In the genomic region with DNA sequence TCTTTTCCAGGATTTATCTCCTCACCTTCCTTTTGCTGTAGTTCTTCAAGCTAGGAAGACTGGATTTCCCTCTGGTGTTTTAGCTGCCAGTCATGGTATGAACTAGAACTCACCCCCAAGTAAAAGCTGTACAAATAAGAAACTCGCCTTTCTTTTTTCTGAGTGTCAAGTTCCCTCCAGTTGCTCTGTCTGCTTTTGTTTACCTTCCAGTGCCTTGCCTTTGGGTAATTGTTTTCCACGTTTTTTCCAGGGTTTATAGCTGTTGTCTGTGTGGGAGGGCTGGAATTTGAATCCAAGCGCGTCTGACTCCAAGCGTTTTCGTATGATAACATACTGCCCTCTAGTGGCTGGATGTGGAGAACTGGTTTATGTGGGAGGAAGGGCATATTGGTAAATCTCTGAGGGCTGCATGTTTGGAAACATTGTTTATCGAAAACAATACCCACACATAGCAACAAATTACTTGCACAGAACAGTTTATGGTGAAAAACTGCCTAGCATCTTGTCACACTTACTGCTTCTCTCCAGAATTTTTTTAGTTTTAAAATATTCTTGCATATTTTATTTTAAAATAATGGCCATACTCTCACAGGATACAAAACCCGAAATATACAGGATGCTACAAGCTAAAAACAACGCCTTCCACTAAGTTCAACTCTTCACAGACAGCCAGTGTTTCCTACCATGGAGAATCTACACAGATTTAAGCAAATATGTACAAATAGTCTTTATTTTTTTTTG, we compare ENCODE assay signal across 8 cellular contexts. TPM values are rescaled to one million over a fixed set of nuclear protein-coding genes. Genes with fewer than 3 reads are reported as not detected.
DNase-seq lines count a peak whose midpoint lies in the region; ATAC-seq and TF ChIP-seq lines count a peak whose summit lies in the region.

No MANE protein-coding gene starts in this region.

- H3K27ac ChIP-seq in KMS-11 (no peak overlapping the region), PC-3 (ENCODE audit: low read length) (peak overlapping the region; percentile 42), neural progenitor cell (no peak overlapping the region)

- no TSS peak for BruUV-seq in PC-3 (replicated peaks; lab: Mats Ljungman, UMichigan)

- peak; percentile 81 for DNase-seq in Daoy (ENCODE audit: low read depth)
- DNase-seq in PC-3, result peak; percentile 99
- peak; percentile 84 for DNase-seq in fibroblast of the conjunctiva (ENCODE audit: low read depth)
- peak; percentile 95 for DNase-seq in neural progenitor cell (ENCODE audit: low spot score)

- no peaks in the 10 kb centered on the region for H4K20me1 ChIP-seq in KMS-11 (ENCODE audit: insufficient read depth)
- no peaks in the 10 kb centered on the region for H4K20me1 ChIP-seq in PC-3 (ENCODE audit: low read length)
- H4K20me1 ChIP-seq in neural progenitor cell (ENCODE audit: low read depth), result no peaks in the 10 kb centered on the region

- H3K27me3 ChIP-seq in KMS-11 (ENCODE audit: insufficient read depth, low read depth) (no peaks in the 10 kb centered on the region), PC-3 (ENCODE audit: low read length) (no peaks in the 10 kb centered on the region), neural progenitor cell (no peaks in the 10 kb centered on the region)

- peak overlapping the region; percentile 67 for H3K4me3 Mint-ChIP-seq in activated T-helper 17 cell treated with anti-CD3 and anti-CD28 coated beads, Interleukin-2, amount 50 U/mL, for 72 hours
- peak overlapping the region; percentile 59 for H3K4me3 Mint-ChIP-seq in neural progenitor cell

- no peak overlapping the region for H3K4me3 ChIP-seq in KMS-11 (IDR thresholded peaks at IDR 0.05; ENCODE audit: insufficient read depth, low read depth, low read length)
- H3K4me3 ChIP-seq in PC-3 (ENCODE audit: low read length), result peak overlapping the region; percentile 31
- H3K4me3 ChIP-seq in neural progenitor cell, result no peak overlapping the region

- no peaks in the 10 kb centered on the region for H3F3A ChIP-seq in PC-3 (ENCODE audit: low read length, unreplicated experiment)
- H3F3A ChIP-seq in neural progenitor cell (ENCODE audit: low read depth), result peaks cover 15% of the 10 kb centered on the region

- H3K9me3 ChIP-seq in PC-3 (ENCODE audit: low read length) (no peaks in the 10 kb centered on the region), neural progenitor cell (ENCODE audit: low read depth) (no peaks in the 10 kb centered on the region)

- TF ChIP-seq CTCF in KMS-11 (conservative IDR thresholded peaks at IDR 0.05; ENCODE audit: low read depth, low read length), result peak; percentile 98
- TF ChIP-seq CTCF in PC-3 (conservative IDR thresholded peaks at IDR 0.05; ENCODE audit: low read depth, low read length), result peak; percentile 97
- TF ChIP-seq CTCF in neural progenitor cell (IDR thresholded peaks at IDR 0.05), result peak; percentile 89

- no peaks in the 10 kb centered on the region for H3K27me3 Mint-ChIP-seq in activated T-helper 17 cell treated with anti-CD3 and anti-CD28 coated beads, Interleukin-2, amount 50 U/mL, for 72 hours
- H3K27me3 Mint-ChIP-seq in neural progenitor cell (ENCODE audit: insufficient read depth, low read depth), result peaks cover 8% of the 10 kb centered on the region

- peak overlapping the region; percentile 28 for H3K27ac Mint-ChIP-seq in activated T-helper 17 cell treated with anti-CD3 and anti-CD28 coated beads, Interleukin-2, amount 50 U/mL, for 72 hours
- H3K27ac Mint-ChIP-seq in neural progenitor cell, result peak overlapping the region; percentile 23

- H3K9me3 Mint-ChIP-seq in activated T-helper 17 cell treated with anti-CD3 and anti-CD28 coated beads, Interleukin-2, amount 50 U/mL, for 72 hours, result no peaks in the 10 kb centered on the region
- H3K9me3 Mint-ChIP-seq in neural progenitor cell, result no peaks in the 10 kb centered on the region

- CTCF ChIA-PET in PC-3 (lab: Charles Lee), result interaction anchor here (0.6 to 1.6 kb wide), 17 partner anchors 12 to 282 kb away, joined by 3 to 21 read pairs (median 4); partner anchors contain the start of genes FLT3LG, PIH1D1, RCN3 and RRAS

- peaks cover 12% of the 10 kb centered on the region for H3K4me1 ChIP-seq in KMS-11 (ENCODE audit: low read depth, poor library complexity, severe bottlenecking)
- peaks cover 8% of the 10 kb centered on the region; the same call in 1 of the 2 replicates for H3K4me1 ChIP-seq in PC-3 (ENCODE audit: insufficient read depth, low read length)
- peaks cover 3% of the 10 kb centered on the region for H3K4me1 ChIP-seq in neural progenitor cell

- peaks cover 15% of the 10 kb centered on the region for H3K4me1 Mint-ChIP-seq in activated T-helper 17 cell treated with anti-CD3 and anti-CD28 coated beads, Interleukin-2, amount 50 U/mL, for 72 hours
- peaks cover 16% of the 10 kb centered on the region for H3K4me1 Mint-ChIP-seq in neural progenitor cell

- intact Hi-C loops in PC-3 (cut with micrococcal nuclease), result loop anchor here (1.0 to 2.0 kb wide), 2 partner anchors 24 to 44 kb away; no protein-coding TSS in a partner anchor

- H3K4me2 ChIP-seq in KMS-11 (peak overlapping the region; percentile 67), PC-3 (ENCODE audit: low read length) (peak overlapping the region; percentile 71), neural progenitor cell (peak overlapping the region; percentile 50)

- H3K36me3 ChIP-seq in KMS-11 (ENCODE audit: insufficient read depth) (no peaks in the 10 kb centered on the region), PC-3 (ENCODE audit: low read depth, low read length) (no peaks in the 10 kb centered on the region), neural progenitor cell (no peaks in the 10 kb centered on the region)

- ATAC-seq in PC-3 (peak; percentile 90), GM18907 (IDR thresholded peaks at IDR 0.05; ENCODE audit: unreplicated experiment) (no peak), HG03457 (IDR thresholded peaks at IDR 0.05; ENCODE audit: unreplicated experiment) (no peak)
- peak; percentile 84 for ATAC-seq in activated T-helper 17 cell treated with anti-CD3 and anti-CD28 coated beads, Interleukin-2, amount 50 U/mL, for 72 hours (replicated peaks)

- no peaks in the 10 kb centered on the region for H3K9me2 ChIP-seq in PC-3 (replicated peaks; ENCODE audit: low read length)

- POLR2A ChIA-PET in PC-3 (lab: Charles Lee; ENCODE audit: unreplicated experiment), result interaction anchor here (0.5 to 1.2 kb wide), 5 partner anchors 19 to 95 kb away, joined by 3 to 11 read pairs (median 5); partner anchors contain the start of gene RCN3

- H3K9ac ChIP-seq in KMS-11, result no peak overlapping the region
- H3K9ac ChIP-seq in PC-3 (ENCODE audit: low read length), result peak overlapping the region; percentile 11; the same call in 1 of the 2 replicates
- H3K9ac ChIP-seq in neural progenitor cell, result no peak overlapping the region

- no peaks in the 10 kb centered on the region for H3K79me2 ChIP-seq in KMS-11 (ENCODE audit: insufficient read depth, low read depth)
- H3K79me2 ChIP-seq in PC-3 (ENCODE audit: low read length), result no peaks in the 10 kb centered on the region
- no peaks in the 10 kb centered on the region for H3K79me2 ChIP-seq in neural progenitor cell (ENCODE audit: low read depth)

- peak overlapping the region; percentile 43 for H2AFZ ChIP-seq in KMS-11 (ENCODE audit: low read depth)
- H2AFZ ChIP-seq in PC-3 (ENCODE audit: low read length), result peak overlapping the region; percentile 48; the same call in 1 of the 2 replicates
- no peak overlapping the region for H2AFZ ChIP-seq in neural progenitor cell (replicated peaks)

- no peaks in the 10 kb centered on the region for H3K36me3 Mint-ChIP-seq in activated T-helper 17 cell treated with anti-CD3 and anti-CD28 coated beads, Interleukin-2, amount 50 U/mL, for 72 hours (ENCODE audit: low read depth)
- peaks cover 3% of the 10 kb centered on the region for H3K36me3 Mint-ChIP-seq in neural progenitor cell

RNA-seq across cellular contexts. Expression of gene RCN3, which starts 19.2 kb away (rescaled TPM):
- total RNA-seq in Daoy (2014; rRNA removed; shearing (Covaris generic)), result 178 and 202 TPM in 2 replicates
- total RNA-seq in PC-3 (2014; rRNA removed) (33.7 and 70.4 TPM in 2 replicates), neural progenitor cell (ENCODE audit: low replicate concordance) (4.2 and 4.5 TPM in 2 replicates)
- 10 to 100 TPM in 1 of 2 donors, 1 to 10 TPM in 1; 1.2 to 11.8 TPM for total RNA-seq in activated T-helper 17 cell treated with anti-CD3 and anti-CD28 coated beads, Interleukin-2, amount 50 U/mL, for 72 hours

RNA-seq across cellular contexts. Expression of gene NOSIP, which starts 33.4 kb away (rescaled TPM):
- 182 and 246 TPM in 2 replicates for total RNA-seq in Daoy (2014; rRNA removed; shearing (Covaris generic))
- 195 and 214 TPM in 2 replicates for total RNA-seq in PC-3 (2014; rRNA removed)
- 100 to 1,000 TPM; 101 to 103 TPM for total RNA-seq in activated T-helper 17 cell treated with anti-CD3 and anti-CD28 coated beads, Interleukin-2, amount 50 U/mL, for 72 hours
- total RNA-seq in neural progenitor cell (ENCODE audit: low replicate concordance), result 26.2 and 68.3 TPM in 2 replicates

RNA-seq across cellular contexts. Expression of gene PRRG2, which starts 34.1 kb away (rescaled TPM):
- 0.30 and 5.8 TPM in 2 replicates for total RNA-seq in Daoy (2014; rRNA removed; shearing (Covaris generic))
- total RNA-seq in PC-3 (2014; rRNA removed), result 16.4 and 17.0 TPM in 2 replicates
- 10 to 100 TPM in 1 of 2 donors, 1 to 10 TPM in 1; 3.8 to 12.3 TPM for total RNA-seq in activated T-helper 17 cell treated with anti-CD3 and anti-CD28 coated beads, Interleukin-2, amount 50 U/mL, for 72 hours
- 0.09 and 0.68 TPM in 2 replicates for total RNA-seq in neural progenitor cell (ENCODE audit: low replicate concordance)

RNA-seq across cellular contexts. Expression of gene FCGRT, which starts 34.5 kb away (rescaled TPM):
- 3.5 and 3.7 TPM in 2 replicates for total RNA-seq in Daoy (2014; rRNA removed; shearing (Covaris generic))
- 46.3 and 46.7 TPM in 2 replicates for total RNA-seq in PC-3 (2014; rRNA removed)
- total RNA-seq in activated T-helper 17 cell treated with anti-CD3 and anti-CD28 coated beads, Interleukin-2, amount 50 U/mL, for 72 hours, result 10 to 100 TPM; 11.1 to 15.8 TPM
- 10.0 and 30.8 TPM in 2 replicates for total RNA-seq in neural progenitor cell (ENCODE audit: low replicate concordance)

RNA-seq across cellular contexts. Expression of gene PRR12, which starts 44.0 kb away (rescaled TPM):
- 1.7 and 2.5 TPM in 2 replicates for total RNA-seq in Daoy (2014; rRNA removed; shearing (Covaris generic))
- total RNA-seq in PC-3 (2014; rRNA removed), result 14.6 and 25.7 TPM in 2 replicates
- 10 to 100 TPM; 27.2 to 27.8 TPM for total RNA-seq in activated T-helper 17 cell treated with anti-CD3 and anti-CD28 coated beads, Interleukin-2, amount 50 U/mL, for 72 hours
- 3.2 and 9.0 TPM in 2 replicates for total RNA-seq in neural progenitor cell (ENCODE audit: low replicate concordance)

Comparison
In these comparisons a context has a peak if more than half of its experiments do, and no peak if none do; other contexts are left out.
1. ATAC-seq: peak in PC-3 (single experiment) and activated T-helper 17 cell treated with anti-CD3 and anti-CD28 coated beads, Interleukin-2, amount 50 U/mL, for 72 hours (single experiment); none in GM18907 (single experiment) and HG03457 (single experiment).
2. Peak in every context shown above with its lines, with median percentiles within 50 percentile points of each other: DNase-seq, H3K4me2 ChIP-seq and CTCF ChIP-seq.